In the genomic region with DNA sequence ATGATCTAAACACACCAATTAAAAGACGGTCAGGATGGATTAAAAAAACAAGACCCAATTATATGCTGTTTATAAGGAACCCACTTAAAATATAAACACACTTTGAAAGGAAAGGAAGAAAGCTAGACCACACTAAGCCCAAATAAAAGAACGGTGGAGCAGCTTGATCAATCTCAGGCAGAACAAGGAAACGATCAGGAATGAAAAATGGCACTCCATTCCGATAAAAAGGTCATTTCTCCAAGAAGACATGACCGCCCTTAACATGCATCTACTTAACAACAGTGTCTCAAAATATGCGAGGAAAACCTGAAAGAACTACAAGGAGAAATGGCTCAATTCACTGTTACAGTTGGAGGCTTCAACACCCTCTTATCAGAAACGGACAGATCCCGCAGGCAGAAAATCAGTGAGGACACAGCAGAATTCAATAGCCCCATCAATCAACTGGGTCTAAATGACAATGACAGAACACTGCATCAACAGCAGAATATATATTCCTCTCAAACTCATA, we compare ENCODE assay signal across 24 cellular contexts.
"Had no signal": no experiment of that assay in that cellular context is flagged by ENCODE, and none has a peak within 500 bp of the region (broad histone marks: within the 10 kb centered on the region; RNA-seq: fewer than 3 reads in every experiment).

No MANE protein-coding gene starts in this region.

- H3K27me3 ChIP-seq: esophagus squamous epithelium, right atrium auricular region, suprapubic skin, thyroid gland, vagina had no signal

- H3K36me3 ChIP-seq: esophagus squamous epithelium, lower lobe of right lung, prostate gland, right atrium auricular region, suprapubic skin, thyroid gland, vagina had no signal

- DNase-seq: cortex of kidney; effector CD8-positive, alpha-beta T cell; esophagus squamous epithelium; foreskin melanocyte; hypothalamus; nephron progenitor cell; nucleus accumbens; stimulated activated CD4-positive, alpha-beta T cell treated with anti-CD3 and anti-CD28 coated beads, Interleukin-12 subunit alpha, Interleukin-12 subunit beta, amount 100 ng/mL, for 4 hours; stimulated activated CD4-positive, alpha-beta T cell treated with anti-CD3 and anti-CD28 coated beads, Interleukin-1b, Interleukin-23, amount 100 ng/mL, for 48 hours; stimulated activated CD4-positive, alpha-beta T cell treated with anti-CD3 and anti-CD28 coated beads, Interleukin-4, amount 100 ng/mL, for 1 hour; stimulated activated CD8-positive, alpha-beta memory T cell treated with anti-CD3 and anti-CD28 coated beads, Interleukin-4, amount 100 ng/mL, for 48 hours; stimulated activated naive CD4-positive, alpha-beta T cell; stimulated activated naive CD8-positive, alpha-beta T cell treated with anti-CD3 and anti-CD28 coated beads, Interleukin-15, amount 100 ng/mL, for 72 hours; thyroid gland; trophoblast cell had no signal

- H3K4me3 ChIP-seq: esophagus squamous epithelium, lower lobe of right lung, prostate gland, right atrium auricular region, smooth muscle cell, suprapubic skin, thyroid gland, vagina had no signal

- H3K9me3 ChIP-seq: prostate gland, thyroid gland, vagina had no signal

- H3K4me1 ChIP-seq: prostate gland, thyroid gland had no signal

- H3K27me3 Mint-ChIP-seq: naive thymus-derived CD8-positive, alpha-beta T cell; stimulated activated naive CD8-positive, alpha-beta T cell treated with anti-CD3 and anti-CD28 coated beads, Interleukin-15, amount 100 ng/mL, for 72 hours had no signal

- H3K27ac ChIP-seq: esophagus squamous epithelium, lower lobe of right lung, prostate gland, right atrium auricular region, suprapubic skin, thyroid gland, vagina had no signal

- ATAC-seq: left ventricle myocardium superior; lower lobe of right lung; naive thymus-derived CD8-positive, alpha-beta T cell; sciatic nerve; stimulated activated naive CD8-positive, alpha-beta T cell treated with anti-CD3 and anti-CD28 coated beads, Interleukin-15, amount 100 ng/mL, for 72 hours had no signal

- H3K4me3 Mint-ChIP-seq: naive thymus-derived CD8-positive, alpha-beta T cell; nephron progenitor cell; stimulated activated naive CD8-positive, alpha-beta T cell treated with anti-CD3 and anti-CD28 coated beads, Interleukin-15, amount 100 ng/mL, for 72 hours had no signal

- H3K27ac Mint-ChIP-seq: nephron progenitor cell; stimulated activated naive CD8-positive, alpha-beta T cell treated with anti-CD3 and anti-CD28 coated beads, Interleukin-15, amount 100 ng/mL, for 72 hours had no signal
